33 cellular contexts compared by ENCODE assay signal in the genomic region with DNA sequence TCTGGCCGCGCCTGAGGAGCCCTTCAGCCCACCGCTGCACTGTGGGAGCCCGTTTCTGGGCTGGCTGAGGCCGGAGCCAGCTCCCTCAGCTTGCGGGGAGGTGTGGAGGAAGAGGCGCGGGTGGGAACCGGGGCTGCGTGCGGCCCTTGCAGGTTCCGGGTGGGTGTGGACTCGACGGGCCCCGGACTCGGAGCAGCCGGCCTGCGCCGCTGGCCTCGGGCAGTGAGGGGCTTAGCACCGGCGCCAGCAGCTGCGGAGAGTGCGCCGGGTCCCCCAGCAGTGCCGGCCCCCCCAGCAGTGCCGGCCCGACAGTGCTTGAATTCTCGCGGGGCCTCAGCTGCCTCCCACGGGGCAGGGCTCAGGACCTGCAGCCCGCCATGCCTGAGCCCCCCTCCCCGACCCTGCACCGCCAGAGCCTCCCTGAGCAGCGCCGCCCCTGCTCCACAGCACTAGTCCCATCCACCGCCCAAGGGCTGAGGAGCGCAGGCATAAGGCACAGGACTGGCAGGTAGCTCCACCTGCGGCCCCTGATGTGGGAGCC.
"Had no signal": no experiment of that assay in that cellular context is flagged by ENCODE, and none has a peak within 500 bp of the region (broad histone marks: within the 10 kb centered on the region; RNA-seq: fewer than 3 reads in every experiment).

No MANE protein-coding gene starts in this region.

- H3K4me1 ChIP-seq: adrenal gland, ascending aorta, gastroesophageal sphincter, vagina had no signal

- DNase-seq: activated CD4-positive, alpha-beta memory T cell treated with anti-CD3 and anti-CD28 coated beads for 36 hours; activated CD4-positive, alpha-beta T cell treated with anti-CD3 and anti-CD28 coated beads, Interleukin-2, amount 10 ng/mL, durations not matched to agents 24 days and 14 days; activated CD4-positive, CD25-positive, alpha-beta regulatory T cell treated with anti-CD3 and anti-CD28 coated beads, Interleukin-2, amount 50 U/mL, for 72 hours; activated CD8-positive, alpha-beta memory T cell treated with anti-CD3 and anti-CD28 coated beads, Interleukin-2, amount 50 U/mL, for 48 hours; activated naive CD4-positive, alpha-beta T cell treated with Interleukin-2 at 50 U/mL for 16 hours; activated naive CD8-positive, alpha-beta T cell treated with anti-CD3 and anti-CD28 coated beads for 36 hours; activated T-cell treated with anti-CD3 and anti-CD28 coated beads, Interleukin-2, amount 50 U/mL, for 24 hours; adrenal gland; cerebellar nuclear complex; effector memory CD8-positive, alpha-beta T cell; erythroblast; hippocampal formation; mesendoderm; small intestine; stimulated activated CD4-positive, alpha-beta T cell treated with anti-CD3 and anti-CD28 coated beads, Interleukin-1b, Interleukin-23, amount 100 ng/mL, for 48 hours; stimulated activated CD4-positive, alpha-beta T cell treated with anti-CD3 and anti-CD28 coated beads, Interleukin-4, amount 100 ng/mL, for 4 hours; stimulated activated CD8-positive, alpha-beta memory T cell treated with anti-CD3 and anti-CD28 coated beads, Interleukin-4, amount 100 ng/mL, for 48 hours; stimulated activated naive CD4-positive, alpha-beta T cell; T-helper 17 cell; T1000 had no signal

- H3K27me3 ChIP-seq: adrenal gland, ascending aorta, cardiac muscle cell, gastroesophageal sphincter, neutrophil, vagina had no signal

- H3K9me3 ChIP-seq: adrenal gland, ascending aorta, gastroesophageal sphincter, neutrophil, vagina had no signal

- H3K9me3 Mint-ChIP-seq: activated CD4-positive, alpha-beta T cell treated with anti-CD3 and anti-CD28 coated beads, Interleukin-2, amount 10 ng/mL, durations not matched to agents 24 days and 14 days; nephron; type B pancreatic cell had no signal

- H3K4me3 ChIP-seq: adrenal gland, ascending aorta, cardiac muscle cell, coronary artery, gastroesophageal sphincter, vagina had no signal

- H3K27me3 Mint-ChIP-seq: activated CD4-positive, alpha-beta memory T cell treated with anti-CD3 and anti-CD28 coated beads for 36 hours; activated CD4-positive, alpha-beta T cell treated with anti-CD3 and anti-CD28 coated beads, Interleukin-2, amount 10 ng/mL, durations not matched to agents 24 days and 14 days; activated naive CD8-positive, alpha-beta T cell treated with anti-CD3 and anti-CD28 coated beads for 36 hours; activated T-cell treated with anti-CD3 and anti-CD28 coated beads, Interleukin-2, amount 50 U/mL, for 24 hours; activated T-helper 17 cell treated with anti-CD3 and anti-CD28 coated beads, Interleukin-2, amount 50 U/mL, for 72 hours; brain; effector memory CD8-positive, alpha-beta T cell; progenitor cell of endocrine pancreas; T-helper 17 cell; type B pancreatic cell had no signal

- H3K36me3 ChIP-seq: adrenal gland, ascending aorta, cardiac muscle cell, gastroesophageal sphincter, neutrophil, vagina had no signal

- ATAC-seq: activated T-helper 17 cell treated with anti-CD3 and anti-CD28 coated beads, Interleukin-2, amount 50 U/mL, for 72 hours; effector memory CD8-positive, alpha-beta T cell; gastroesophageal sphincter; sciatic nerve; SK-N-SH treated with all-trans-retinoic acid at 6 μM for 48 hours; T-helper 17 cell had no signal

- H3K36me3 Mint-ChIP-seq: activated CD4-positive, alpha-beta memory T cell treated with anti-CD3 and anti-CD28 coated beads for 36 hours; activated naive CD8-positive, alpha-beta T cell treated with anti-CD3 and anti-CD28 coated beads for 36 hours; brain; type B pancreatic cell had no signal

- H3K27ac ChIP-seq: adrenal gland, ascending aorta, cardiac muscle cell, coronary artery, gastroesophageal sphincter, neutrophil, vagina had no signal

- H3K4me1 Mint-ChIP-seq: activated CD4-positive, alpha-beta T cell treated with anti-CD3 and anti-CD28 coated beads, Interleukin-2, amount 10 ng/mL, durations not matched to agents 24 days and 14 days; activated naive CD8-positive, alpha-beta T cell treated with anti-CD3 and anti-CD28 coated beads for 36 hours; activated T-helper 17 cell treated with anti-CD3 and anti-CD28 coated beads, Interleukin-2, amount 50 U/mL, for 72 hours; T-helper 17 cell had no signal

- H3K27ac Mint-ChIP-seq: activated CD4-positive, alpha-beta memory T cell treated with anti-CD3 and anti-CD28 coated beads for 36 hours; activated CD4-positive, alpha-beta T cell treated with anti-CD3 and anti-CD28 coated beads, Interleukin-2, amount 10 ng/mL, durations not matched to agents 24 days and 14 days; activated naive CD8-positive, alpha-beta T cell treated with anti-CD3 and anti-CD28 coated beads for 36 hours; activated T-cell treated with anti-CD3 and anti-CD28 coated beads, Interleukin-2, amount 50 U/mL, for 24 hours; activated T-helper 17 cell treated with anti-CD3 and anti-CD28 coated beads, Interleukin-2, amount 50 U/mL, for 72 hours; brain; effector memory CD8-positive, alpha-beta T cell; nephron; progenitor cell of endocrine pancreas; T-helper 17 cell; type B pancreatic cell had no signal

- H3K4me3 Mint-ChIP-seq: activated CD4-positive, alpha-beta memory T cell treated with anti-CD3 and anti-CD28 coated beads for 36 hours; activated CD4-positive, alpha-beta T cell treated with anti-CD3 and anti-CD28 coated beads, Interleukin-2, amount 10 ng/mL, durations not matched to agents 24 days and 14 days; activated naive CD8-positive, alpha-beta T cell treated with anti-CD3 and anti-CD28 coated beads for 36 hours; activated T-cell treated with anti-CD3 and anti-CD28 coated beads, Interleukin-2, amount 50 U/mL, for 24 hours; activated T-helper 17 cell treated with anti-CD3 and anti-CD28 coated beads, Interleukin-2, amount 50 U/mL, for 72 hours; brain; effector memory CD8-positive, alpha-beta T cell; nephron; T-helper 17 cell; type B pancreatic cell had no signal
